In genomic region chr6:147776631-147777030, GRCh38 we compare ENCODE assay signal across 22 cellular contexts.
DNase-seq lines count a peak whose midpoint lies in the region; ATAC-seq and TF ChIP-seq lines count a peak whose summit lies in the region.
"Had no signal": no experiment of that assay in that cellular context is flagged by ENCODE, and none has a peak within 500 bp of the region (broad histone marks: within the 10 kb centered on the region; RNA-seq: fewer than 3 reads in every experiment).

No MANE protein-coding gene starts in this region.

- DNase-seq in Caki2 (ENCODE audit: low read depth) (peak; percentile 62), epithelial cell of proximal tubule (ENCODE audit: low read depth) (peak; percentile 52), left kidney (ENCODE audit: low read depth, low spot score) (peak; percentile 57), HuH-7 (ENCODE audit: low spot score) (no peak), left cardiac atrium (no peak), NOMO-1 treated with DMSO at 0.1 percent for 48 hours (lab: John Stamatoyannopoulos, UW; ENCODE audit: unreplicated experiment) (no peak)
- DNase-seq: 8988T; ACHN; BE2C; C1 segment of cervical spinal cord; Caco-2; CD4-positive, alpha-beta T cell; CD8-positive, alpha-beta T cell; DMS 273 treated with DMSO at 0.1 percent for 48 hours; DMS153; DMS53; DMS79; DND-41; EL; GDM1 had no signal

- no peak for ATAC-seq in left cardiac atrium
- ATAC-seq: CD8-positive, alpha-beta T cell; GM12878 had no signal

- in situ Hi-C loops in Caki2 (cut with HindIII; ENCODE audit: low pct_unique_long_range_greater_than_20kb, low sequenced_read_pairs), result no loop called here

- H3K4me3 ChIP-seq in epithelial cell of proximal tubule (ENCODE audit: low read depth, low read length), result no peak overlapping the region
- H3K4me3 ChIP-seq: BLaER1, GM12878 had no signal

- TF ChIP-seq CTCF in epithelial cell of proximal tubule (conservative IDR thresholded peaks at IDR 0.05; ENCODE audit: low read depth, low read length), result no peak

- intact Hi-C loops in left cardiac atrium (cut with DNase I), result no loop called here

Comparison
In these comparisons a context has a peak if more than half of its experiments do, and no peak if none do; other contexts are left out.
1. DNase-seq: peak in Caki2 (single experiment), epithelial cell of proximal tubule (single experiment) and left kidney (single experiment); none in HuH-7 (single experiment), left cardiac atrium (single experiment) and NOMO-1 treated with DMSO at 0.1 percent for 48 hours (single experiment).